In genomic region chr19:11354102-11354501, GRCh38 we compare ENCODE assay signal across 6 cellular contexts. TPM values are rescaled to one million over a fixed set of nuclear protein-coding genes. Genes with fewer than 3 reads are reported as not detected.
DNase-seq lines count a peak whose midpoint lies in the region; ATAC-seq, FAIRE-seq and TF ChIP-seq lines count a peak whose summit lies in the region.
"Not testable (repeated sequence)": the region's sequence is repeated elsewhere in the genome, so short reads cannot be mapped to it uniquely, and the experiment has no call there.

No MANE protein-coding gene starts in this region.

- not testable (repeated sequence) for H3K36me3 Mint-ChIP-seq in CD8-positive, alpha-beta T cell; WTC11; brain; natural killer cell; stimulated activated effector memory CD8-positive, alpha-beta T cell treated with anti-CD3 and anti-CD28 coated beads, Interleukin-12 subunit alpha, Interleukin-12 subunit beta, amount 100 ng/mL, for 72 hours

- H3K9me3 Mint-ChIP-seq in CD8-positive, alpha-beta T cell; WTC11; brain; natural killer cell; stimulated activated effector memory CD8-positive, alpha-beta T cell treated with anti-CD3 and anti-CD28 coated beads, Interleukin-12 subunit alpha, Interleukin-12 subunit beta, amount 100 ng/mL, for 72 hours: not testable (repeated sequence)

- not testable (repeated sequence) for H3K79me2 ChIP-seq in HepG2 (ENCODE audit: insufficient read depth, low read length)

- not testable (repeated sequence) for FAIRE-seq in HepG2 (lab: Jason Lieb, UNC)

- peaks cover 13% of the 10 kb centered on the region for H3K27me3 Mint-ChIP-seq in CD8-positive, alpha-beta T cell (ENCODE audit: low read depth)
- H3K27me3 Mint-ChIP-seq in WTC11 (ENCODE audit: low read depth) = peaks cover 73% of the 10 kb centered on the region
- H3K27me3 Mint-ChIP-seq in brain = peaks cover 13% of the 10 kb centered on the region
- H3K27me3 Mint-ChIP-seq in natural killer cell (ENCODE audit: low read depth in 2 of 2) = not testable (repeated sequence)

- not testable (repeated sequence) for TF ChIP-seq CTCF in CD8-positive, alpha-beta T cell (IDR thresholded peaks at IDR 0.05); WTC11 (IDR thresholded peaks at IDR 0.05); brain (conservative IDR thresholded peaks at IDR 0.05); HepG2 (CRISPR knock-in tag; IDR thresholded peaks at IDR 0.05); natural killer cell (IDR thresholded peaks at IDR 0.05)

- not testable (repeated sequence) for TF ChIP-seq POLR2A in HepG2 (IDR thresholded peaks at IDR 0.05; ENCODE audit: insufficient read depth in 1 of 2, low read depth in 2 of 2, low read length in 2 of 2)

- ATAC-seq in CD8-positive, alpha-beta T cell; WTC11; HepG2; natural killer cell; stimulated activated effector memory CD8-positive, alpha-beta T cell treated with anti-CD3 and anti-CD28 coated beads, Interleukin-12 subunit alpha, Interleukin-12 subunit beta, amount 100 ng/mL, for 72 hours: not testable (repeated sequence)

- not testable (repeated sequence) for H3K27ac Mint-ChIP-seq in CD8-positive, alpha-beta T cell; WTC11; stimulated activated effector memory CD8-positive, alpha-beta T cell treated with anti-CD3 and anti-CD28 coated beads, Interleukin-12 subunit alpha, Interleukin-12 subunit beta, amount 100 ng/mL, for 72 hours
- peak overlapping the region in 1 of 5 experiments; percentile 87 for H3K27ac Mint-ChIP-seq in brain
- peak overlapping the region in 1 of 2 donors; percentile 89 for H3K27ac Mint-ChIP-seq in natural killer cell

- H3K9ac ChIP-seq in HepG2 (ENCODE audit: insufficient read depth, low read depth, low read length) = not testable (repeated sequence)

- WGBS in HepG2 (ENCODE audit: low lambda C conversion rate) = 64% methylated on average over 4 of the region's 4 CpGs

- CTCF ChIA-PET in CD8-positive, alpha-beta T cell (lab: Charles Lee); WTC11 (lab: Charles Lee); HepG2 (lab: Yijun Ruan, JAX; ENCODE audit: low intra/inter-chr PET ratio, low total read pairs): not testable (repeated sequence)

- not testable (repeated sequence) for H3K4me1 Mint-ChIP-seq in CD8-positive, alpha-beta T cell (ENCODE audit: low read depth)
- H3K4me1 Mint-ChIP-seq in WTC11 (peaks cover 12% of the 10 kb centered on the region), brain (peaks cover 34% of the 10 kb centered on the region), natural killer cell (peaks cover 12 to 21% of the 10 kb centered on the region in 2 donors)
- peaks cover 16% of the 10 kb centered on the region for H3K4me1 Mint-ChIP-seq in stimulated activated effector memory CD8-positive, alpha-beta T cell treated with anti-CD3 and anti-CD28 coated beads, Interleukin-12 subunit alpha, Interleukin-12 subunit beta, amount 100 ng/mL, for 72 hours

- H3K27me3 ChIP-seq in CD8-positive, alpha-beta T cell (ENCODE audit: insufficient read depth, low read length); HepG2 (ENCODE audit: control insufficient read depth in 1 of 2, insufficient read depth in 2 of 2, low read length in 2 of 2): not testable (repeated sequence)

- H3K4me2 ChIP-seq in HepG2 (ENCODE audit: low read depth, low read length) = not testable (repeated sequence)

- not testable (repeated sequence) for H3K27ac ChIP-seq in CD8-positive, alpha-beta T cell (ENCODE audit: low read depth, low read length); HepG2 (ENCODE audit: extremely low read length, insufficient read depth, low read length)

- BruUV-seq in HepG2 (replicated peaks; lab: Mats Ljungman, UMichigan) = not testable (repeated sequence)

- peak overlapping the region; percentile 15 for H3K4me3 Mint-ChIP-seq in CD8-positive, alpha-beta T cell
- H3K4me3 Mint-ChIP-seq in WTC11 = not testable (repeated sequence)
- peak overlapping the region; percentile 66 to 100 (median 93) for H3K4me3 Mint-ChIP-seq in brain
- H3K4me3 Mint-ChIP-seq in natural killer cell = peak overlapping the region; percentile 28
- H3K4me3 Mint-ChIP-seq in stimulated activated effector memory CD8-positive, alpha-beta T cell treated with anti-CD3 and anti-CD28 coated beads, Interleukin-12 subunit alpha, Interleukin-12 subunit beta, amount 100 ng/mL, for 72 hours = peak overlapping the region; percentile 70

- POLR2A ChIA-PET in CD8-positive, alpha-beta T cell (lab: Charles Lee); WTC11 (lab: Charles Lee): not testable (repeated sequence)
- POLR2A ChIA-PET in HepG2 (lab: Yijun Ruan, JAX) = interaction anchor here (0.6 kb wide), 1 partner anchor 31 kb away, joined by 3 read pairs; no protein-coding TSS in a partner anchor

- not testable (repeated sequence) for DNase-seq in CD8-positive, alpha-beta T cell; WTC11 (ENCODE audit: low spot score); HepG2 (ENCODE audit: low spot score); natural killer cell; stimulated activated effector memory CD8-positive, alpha-beta T cell treated with anti-CD3 and anti-CD28 coated beads, Interleukin-12 subunit alpha, Interleukin-12 subunit beta, amount 100 ng/mL, for 72 hours (ENCODE audit: low spot score in 2 of 2)

- H3K4me3 ChIP-seq in CD8-positive, alpha-beta T cell (ENCODE audit: low read depth, low read length); HepG2 (replicated peaks in 1 of 3; ENCODE audit: insufficient read depth in 1 of 3, low read depth in 2 of 3, low read length in 3 of 3): not testable (repeated sequence)

- TF ChIP-seq RAD21 in HepG2 (CRISPR knock-in tag; IDR thresholded peaks at IDR 0.05) = not testable (repeated sequence)

- H3K36me3 ChIP-seq in CD8-positive, alpha-beta T cell (ENCODE audit: insufficient read depth, low read length); HepG2 (replicated peaks in 1 of 2; ENCODE audit: control insufficient read depth in 1 of 2, insufficient read depth in 2 of 2, low read length in 2 of 2): not testable (repeated sequence)

- intact Hi-C loops in CD8-positive, alpha-beta T cell (cut with DNase I, micrococcal nuclease); HepG2 (cut with micrococcal nuclease; ENCODE audit: unreplicated experiment): not testable (repeated sequence)
- intact Hi-C loops in natural killer cell (cut with micrococcal nuclease) = loop anchor here (2.0 kb wide), 1 partner anchor 21 kb away; the partner anchor contains the start of gene SWSAP1

- TF ChIP-seq EP300 in HepG2 (IDR thresholded peaks at IDR 0.05; ENCODE audit: low read depth in 2 of 2, low read length in 2 of 2); HepG2 (CRISPR knock-in tag; IDR thresholded peaks at IDR 0.05; ENCODE audit: borderline replicate concordance): not testable (repeated sequence)

- not testable (repeated sequence) for H3K4me1 ChIP-seq in CD8-positive, alpha-beta T cell (ENCODE audit: insufficient read depth, low read length); HepG2 (ENCODE audit: insufficient read depth, low read length)

- H2AFZ ChIP-seq in HepG2 (ENCODE audit: low read length) = not testable (repeated sequence)

- not testable (repeated sequence) for H3K9me3 ChIP-seq in CD8-positive, alpha-beta T cell (ENCODE audit: low read length); HepG2 (ENCODE audit: low read length)

- in situ Hi-C loops in HepG2 (cut with HindIII; ENCODE audit: extremely low pct_ligation_motif_present, low pct_unique_long_range_greater_than_20kb) = not testable (repeated sequence)

- H4K20me1 ChIP-seq in HepG2 (ENCODE audit: insufficient read depth, low read length) = not testable (repeated sequence)

RNA-seq across cellular contexts. Expression of gene PLPPR2, which starts 1.1 kb away (rescaled TPM):
- 1 to 10 TPM; 6.0 to 6.2 TPM for total RNA-seq in CD8-positive, alpha-beta T cell
- total RNA-seq in WTC11 (2021) (7.5 to 9.6 TPM (median 8.4 TPM) in 3 replicates), HepG2 (2016; rRNA removed; fragmentation: Illumina TruSeq; extraction: Trizol) (0.77 and 1.5 TPM in 2 replicates), natural killer cell (10 to 100 TPM; 13.3 to 21.1 (median 16.1) TPM)
- polyA plus RNA-seq in brain (ENCODE audit: insufficient read depth, low read depth, low replicate concordance) (60.6 TPM), HepG2 (2011; rRNA removed) (2.1 and 4.2 TPM in 2 replicates)
- 1.2 and 1.3 TPM in 2 replicates for total RNA-seq in HepG2 (2016; cell fraction: cytosol; rRNA removed; fragmentation: Illumina TruSeq; extraction: Trizol; ENCODE audit: low read depth)
- total RNA-seq in HepG2 (2016; cell fraction: insoluble cytoplasmic fraction; rRNA removed; fragmentation: Illumina TruSeq; extraction: Trizol) = 0.70 and 1.3 TPM in 2 replicates
- total RNA-seq in HepG2 (2016; cell fraction: membrane; rRNA removed; fragmentation: Illumina TruSeq; extraction: Trizol) = 1.9 and 3.1 TPM in 2 replicates
- total RNA-seq in HepG2 (2016; cell fraction: nucleus; rRNA removed; fragmentation: Illumina TruSeq; extraction: Trizol) = 1.1 and 1.8 TPM in 2 replicates
- polyA plus RNA-seq in HepG2 (2011; cell fraction: cytosol; rRNA removed) = 1.9 and 2.5 TPM in 2 replicates
- 17.0 and 17.4 TPM in 2 replicates for polyA plus RNA-seq in HepG2 (2011; cell fraction: nucleus; rRNA removed)
- 3.2 and 4.3 TPM in 2 replicates for polyA plus RNA-seq in HepG2 (2012)
- 2.2 and 3.3 TPM in 2 replicates for polyA plus RNA-seq in HepG2 (2016; cell fraction: cytosol; fragmentation: Illumina TruSeq; extraction: Trizol; ENCODE audit: low read depth)
- 1.3 and 2.2 TPM in 2 replicates for polyA plus RNA-seq in HepG2 (2016; cell fraction: insoluble cytoplasmic fraction; fragmentation: Illumina TruSeq; extraction: Trizol; ENCODE audit: low read depth)
- polyA plus RNA-seq in HepG2 (2016; cell fraction: membrane; fragmentation: Illumina TruSeq; extraction: Trizol; ENCODE audit: low read depth) = 4.4 and 5.3 TPM in 2 replicates
- polyA plus RNA-seq in HepG2 (2016; cell fraction: nucleus; fragmentation: Illumina TruSeq; extraction: Trizol; ENCODE audit: insufficient read depth, low read depth) = 3.3 and 4.8 TPM in 2 replicates
- 7.2 and 7.3 TPM in 2 replicates for polyA minus RNA-seq in HepG2 (2011; rRNA and poly(A)+ RNA removed; ENCODE audit: low replicate concordance)
- polyA minus RNA-seq in HepG2 (2011; cell fraction: cytosol; rRNA and poly(A)+ RNA removed) = 1.3 and 2.5 TPM in 2 replicates
- 2.8 and 4.7 TPM in 2 replicates for polyA minus RNA-seq in HepG2 (2011; cell fraction: nucleus; rRNA and poly(A)+ RNA removed)

RNA-seq across cellular contexts. Expression of gene CCDC159, which starts 7.8 kb away (rescaled TPM):
- total RNA-seq in CD8-positive, alpha-beta T cell = 10 to 100 TPM; 26.9 to 36.4 TPM
- total RNA-seq in WTC11 (2021) (5.5 to 8.5 TPM (median 6.8 TPM) in 3 replicates), HepG2 (2016; rRNA removed; fragmentation: Illumina TruSeq; extraction: Trizol) (1.2 and 1.7 TPM in 2 replicates), natural killer cell (10 to 100 TPM; 86.9 to 94.9 (median 91.8) TPM)
- polyA plus RNA-seq in brain (ENCODE audit: insufficient read depth, low read depth, low replicate concordance) (19.1 TPM), HepG2 (2011; rRNA removed) (6.3 and 9.1 TPM in 2 replicates)
- total RNA-seq in HepG2 (2016; cell fraction: cytosol; rRNA removed; fragmentation: Illumina TruSeq; extraction: Trizol; ENCODE audit: low read depth) = 0.81 and 0.88 TPM in 2 replicates
- total RNA-seq in HepG2 (2016; cell fraction: insoluble cytoplasmic fraction; rRNA removed; fragmentation: Illumina TruSeq; extraction: Trizol) = 0.82 and 1.3 TPM in 2 replicates
- total RNA-seq in HepG2 (2016; cell fraction: membrane; rRNA removed; fragmentation: Illumina TruSeq; extraction: Trizol) = 1.4 and 1.9 TPM in 2 replicates
- 2.7 and 4.7 TPM in 2 replicates for total RNA-seq in HepG2 (2016; cell fraction: nucleus; rRNA removed; fragmentation: Illumina TruSeq; extraction: Trizol)
- 2.8 and 3.3 TPM in 2 replicates for polyA plus RNA-seq in HepG2 (2011; cell fraction: cytosol; rRNA removed)
- 44.4 and 50.4 TPM in 2 replicates for polyA plus RNA-seq in HepG2 (2011; cell fraction: nucleus; rRNA removed)
- polyA plus RNA-seq in HepG2 (2012) = 4.5 and 6.5 TPM in 2 replicates
- 1.7 and 2.1 TPM in 2 replicates for polyA plus RNA-seq in HepG2 (2016; cell fraction: cytosol; fragmentation: Illumina TruSeq; extraction: Trizol; ENCODE audit: low read depth)
- 2.2 TPM in 2 replicates for polyA plus RNA-seq in HepG2 (2016; cell fraction: insoluble cytoplasmic fraction; fragmentation: Illumina TruSeq; extraction: Trizol; ENCODE audit: low read depth)
- polyA plus RNA-seq in HepG2 (2016; cell fraction: membrane; fragmentation: Illumina TruSeq; extraction: Trizol; ENCODE audit: low read depth) = 1.5 and 2.1 TPM in 2 replicates
- polyA plus RNA-seq in HepG2 (2016; cell fraction: nucleus; fragmentation: Illumina TruSeq; extraction: Trizol; ENCODE audit: insufficient read depth, low read depth) = 8.6 and 11.0 TPM in 2 replicates
- 2.6 and 3.3 TPM in 2 replicates for polyA minus RNA-seq in HepG2 (2011; rRNA and poly(A)+ RNA removed; ENCODE audit: low replicate concordance)
- 0.97 TPM in 1 of 2 replicates, not detected in the other for polyA minus RNA-seq in HepG2 (2011; cell fraction: cytosol; rRNA and poly(A)+ RNA removed)
- polyA minus RNA-seq in HepG2 (2011; cell fraction: nucleus; rRNA and poly(A)+ RNA removed) = 7.0 and 7.8 TPM in 2 replicates

RNA-seq across cellular contexts. Expression of gene TMEM205, which starts 8.0 kb away (rescaled TPM):
- 10 to 100 TPM in 1 of 2 experiments, 1 to 10 TPM in 1; 6.5 to 10.6 TPM for total RNA-seq in CD8-positive, alpha-beta T cell
- total RNA-seq in WTC11 (2021) (69.9 to 78.3 TPM (median 76.0 TPM) in 3 replicates), HepG2 (2016; rRNA removed; fragmentation: Illumina TruSeq; extraction: Trizol) (22.8 and 45.5 TPM in 2 replicates), natural killer cell (10 to 100 TPM; 25.0 to 29.9 (median 29.5) TPM)
- polyA plus RNA-seq in brain (ENCODE audit: insufficient read depth, low read depth, low replicate concordance) (162 TPM), HepG2 (2011; rRNA removed) (98.7 and 119 TPM in 2 replicates)
- 23.9 and 36.8 TPM in 2 replicates for total RNA-seq in HepG2 (2016; cell fraction: cytosol; rRNA removed; fragmentation: Illumina TruSeq; extraction: Trizol; ENCODE audit: low read depth)
- 26.6 and 43.5 TPM in 2 replicates for total RNA-seq in HepG2 (2016; cell fraction: insoluble cytoplasmic fraction; rRNA removed; fragmentation: Illumina TruSeq; extraction: Trizol)
- total RNA-seq in HepG2 (2016; cell fraction: membrane; rRNA removed; fragmentation: Illumina TruSeq; extraction: Trizol) = 20.5 and 27.0 TPM in 2 replicates
- total RNA-seq in HepG2 (2016; cell fraction: nucleus; rRNA removed; fragmentation: Illumina TruSeq; extraction: Trizol) = 40.9 and 45.4 TPM in 2 replicates
- polyA plus RNA-seq in HepG2 (2011; cell fraction: cytosol; rRNA removed) = 206 and 218 TPM in 2 replicates
- polyA plus RNA-seq in HepG2 (2011; cell fraction: nucleus; rRNA removed) = 131 and 158 TPM in 2 replicates
- 57.4 and 59.1 TPM in 2 replicates for polyA plus RNA-seq in HepG2 (2012)
- polyA plus RNA-seq in HepG2 (2016; cell fraction: cytosol; fragmentation: Illumina TruSeq; extraction: Trizol; ENCODE audit: low read depth) = 31.8 and 38.8 TPM in 2 replicates
- polyA plus RNA-seq in HepG2 (2016; cell fraction: insoluble cytoplasmic fraction; fragmentation: Illumina TruSeq; extraction: Trizol; ENCODE audit: low read depth) = 33.6 and 35.9 TPM in 2 replicates
- polyA plus RNA-seq in HepG2 (2016; cell fraction: membrane; fragmentation: Illumina TruSeq; extraction: Trizol; ENCODE audit: low read depth) = 24.0 and 30.5 TPM in 2 replicates
- 71.8 and 88.8 TPM in 2 replicates for polyA plus RNA-seq in HepG2 (2016; cell fraction: nucleus; fragmentation: Illumina TruSeq; extraction: Trizol; ENCODE audit: insufficient read depth, low read depth)
- polyA minus RNA-seq in HepG2 (2011; rRNA and poly(A)+ RNA removed; ENCODE audit: low replicate concordance) = 48.8 and 93.8 TPM in 2 replicates
- polyA minus RNA-seq in HepG2 (2011; cell fraction: cytosol; rRNA and poly(A)+ RNA removed) = 25.0 and 36.6 TPM in 2 replicates
- polyA minus RNA-seq in HepG2 (2011; cell fraction: nucleus; rRNA and poly(A)+ RNA removed) = 8.2 and 12.7 TPM in 2 replicates

RNA-seq across cellular contexts. Expression of gene RAB3D, which starts 14.6 kb away (rescaled TPM):
- total RNA-seq in CD8-positive, alpha-beta T cell = 1 to 10 TPM; 1.4 to 1.9 TPM
- 18.9 to 27.8 TPM (median 27.0 TPM) in 3 replicates for total RNA-seq in WTC11 (2021)
- polyA plus RNA-seq in brain (ENCODE audit: insufficient read depth, low read depth, low replicate concordance) = 29.2 TPM
- total RNA-seq in HepG2 (2016; rRNA removed; fragmentation: Illumina TruSeq; extraction: Trizol) = 2.0 and 3.3 TPM in 2 replicates
- 0.26 and 0.40 TPM in 2 replicates for total RNA-seq in HepG2 (2016; cell fraction: cytosol; rRNA removed; fragmentation: Illumina TruSeq; extraction: Trizol; ENCODE audit: low read depth)
- 1.9 and 2.7 TPM in 2 replicates for total RNA-seq in HepG2 (2016; cell fraction: insoluble cytoplasmic fraction; rRNA removed; fragmentation: Illumina TruSeq; extraction: Trizol)
- 1.9 and 2.1 TPM in 2 replicates for total RNA-seq in HepG2 (2016; cell fraction: membrane; rRNA removed; fragmentation: Illumina TruSeq; extraction: Trizol)
- total RNA-seq in HepG2 (2016; cell fraction: nucleus; rRNA removed; fragmentation: Illumina TruSeq; extraction: Trizol) = 1.5 and 1.8 TPM in 2 replicates
- polyA plus RNA-seq in HepG2 (2011; rRNA removed) = 16.1 and 19.9 TPM in 2 replicates
- 12.0 and 13.8 TPM in 2 replicates for polyA plus RNA-seq in HepG2 (2011; cell fraction: cytosol; rRNA removed)
- polyA plus RNA-seq in HepG2 (2011; cell fraction: nucleus; rRNA removed) = 7.5 and 9.8 TPM in 2 replicates
- 2.1 TPM in 2 replicates for polyA plus RNA-seq in HepG2 (2012)
- polyA plus RNA-seq in HepG2 (2016; cell fraction: cytosol; fragmentation: Illumina TruSeq; extraction: Trizol; ENCODE audit: low read depth) = 0.28 and 0.29 TPM in 2 replicates
- polyA plus RNA-seq in HepG2 (2016; cell fraction: insoluble cytoplasmic fraction; fragmentation: Illumina TruSeq; extraction: Trizol; ENCODE audit: low read depth) = 3.1 and 3.9 TPM in 2 replicates
- polyA plus RNA-seq in HepG2 (2016; cell fraction: membrane; fragmentation: Illumina TruSeq; extraction: Trizol; ENCODE audit: low read depth) = 0.98 and 1.6 TPM in 2 replicates
- 2.7 and 3.4 TPM in 2 replicates for polyA plus RNA-seq in HepG2 (2016; cell fraction: nucleus; fragmentation: Illumina TruSeq; extraction: Trizol; ENCODE audit: insufficient read depth, low read depth)
- 91.8 and 118 TPM in 2 replicates for polyA minus RNA-seq in HepG2 (2011; rRNA and poly(A)+ RNA removed; ENCODE audit: low replicate concordance)
- polyA minus RNA-seq in HepG2 (2011; cell fraction: cytosol; rRNA and poly(A)+ RNA removed) = 11.3 and 12.6 TPM in 2 replicates
- polyA minus RNA-seq in HepG2 (2011; cell fraction: nucleus; rRNA and poly(A)+ RNA removed) = 5.3 and 6.6 TPM in 2 replicates
- total RNA-seq in natural killer cell = 10 to 100 TPM; 14.3 to 20.0 (median 15.7) TPM

RNA-seq across cellular contexts. Expression of gene SWSAP1, which starts 20.4 kb away (rescaled TPM):
- total RNA-seq in CD8-positive, alpha-beta T cell = 1 to 10 TPM; 2.2 to 2.4 TPM
- 2.4 to 3.9 TPM (median 3.0 TPM) in 3 replicates for total RNA-seq in WTC11 (2021)
- polyA plus RNA-seq in brain (ENCODE audit: insufficient read depth, low read depth, low replicate concordance) = 1.5 TPM
- total RNA-seq in HepG2 (2016; rRNA removed; fragmentation: Illumina TruSeq; extraction: Trizol) = 3.1 and 3.3 TPM in 2 replicates
- 0.81 and 1.5 TPM in 2 replicates for total RNA-seq in HepG2 (2016; cell fraction: cytosol; rRNA removed; fragmentation: Illumina TruSeq; extraction: Trizol; ENCODE audit: low read depth)
- 3.1 and 3.4 TPM in 2 replicates for total RNA-seq in HepG2 (2016; cell fraction: insoluble cytoplasmic fraction; rRNA removed; fragmentation: Illumina TruSeq; extraction: Trizol)
- 1.9 and 2.2 TPM in 2 replicates for total RNA-seq in HepG2 (2016; cell fraction: membrane; rRNA removed; fragmentation: Illumina TruSeq; extraction: Trizol)
- total RNA-seq in HepG2 (2016; cell fraction: nucleus; rRNA removed; fragmentation: Illumina TruSeq; extraction: Trizol) = 1.3 and 2.3 TPM in 2 replicates
- polyA plus RNA-seq in HepG2 (2011; rRNA removed) = 2.7 and 3.9 TPM in 2 replicates
- polyA plus RNA-seq in HepG2 (2011; cell fraction: cytosol; rRNA removed) = 2.3 and 3.3 TPM in 2 replicates
- polyA plus RNA-seq in HepG2 (2011; cell fraction: nucleus; rRNA removed) = 4.9 and 5.4 TPM in 2 replicates
- 1.5 and 1.6 TPM in 2 replicates for polyA plus RNA-seq in HepG2 (2012)
- 0.61 and 0.65 TPM in 2 replicates for polyA plus RNA-seq in HepG2 (2016; cell fraction: cytosol; fragmentation: Illumina TruSeq; extraction: Trizol; ENCODE audit: low read depth)
- 3.9 and 4.4 TPM in 2 replicates for polyA plus RNA-seq in HepG2 (2016; cell fraction: insoluble cytoplasmic fraction; fragmentation: Illumina TruSeq; extraction: Trizol; ENCODE audit: low read depth)
- polyA plus RNA-seq in HepG2 (2016; cell fraction: membrane; fragmentation: Illumina TruSeq; extraction: Trizol; ENCODE audit: low read depth) = 1.2 and 1.6 TPM in 2 replicates
- polyA plus RNA-seq in HepG2 (2016; cell fraction: nucleus; fragmentation: Illumina TruSeq; extraction: Trizol; ENCODE audit: insufficient read depth, low read depth) = 2.9 and 3.2 TPM in 2 replicates
- polyA minus RNA-seq in HepG2 (2011; rRNA and poly(A)+ RNA removed; ENCODE audit: low replicate concordance) = 1.3 and 2.7 TPM in 2 replicates
- polyA minus RNA-seq in HepG2 (2011; cell fraction: cytosol; rRNA and poly(A)+ RNA removed) = 0.79 and 0.97 TPM in 2 replicates
- 1.8 and 2.7 TPM in 2 replicates for polyA minus RNA-seq in HepG2 (2011; cell fraction: nucleus; rRNA and poly(A)+ RNA removed)
- total RNA-seq in natural killer cell = 1 to 10 TPM; 2.1 to 2.9 (median 2.8) TPM
